15 cellular contexts compared by ENCODE assay signal in genomic region chr16:79795556-79795955, GRCh38.
DNase-seq lines count a peak whose midpoint lies in the region; FAIRE-seq and TF ChIP-seq lines count a peak whose summit lies in the region.
"Had no signal": no experiment of that assay in that cellular context is flagged by ENCODE, and none has a peak within 500 bp of the region (broad histone marks: within the 10 kb centered on the region; RNA-seq: fewer than 3 reads in every experiment).

No MANE protein-coding gene starts in this region.

- H3K4me2 ChIP-seq in astrocyte (ENCODE audit: low read length) (no peak overlapping the region), mesendoderm (ENCODE audit: low read length) (no peak overlapping the region)
- H3K4me2 ChIP-seq: BLaER1 treated with 17β-estradiol and CSF1 and Interleukin-3, amounts not matched to agents 10 nM and 100 nM had no signal

- H3K27me3 Mint-ChIP-seq in astrocyte (ENCODE audit: low read depth, unreplicated experiment): no peaks in the 10 kb centered on the region

- H3K9me3 ChIP-seq in astrocyte (ENCODE audit: insufficient read depth, low read depth, low read length): no peaks in the 10 kb centered on the region
- H3K9me3 ChIP-seq: BLaER1 treated with 17β-estradiol and CSF1 and Interleukin-3, amounts not matched to agents 10 nM and 100 nM had no signal

- H3K56ac ChIP-seq in mesendoderm (ENCODE audit: low read length): no peak overlapping the region

- no peak overlapping the region for H2BK5ac ChIP-seq in mesendoderm (ENCODE audit: low read length)

- H2BK120ac ChIP-seq in mesendoderm (ENCODE audit: low read depth, low read length): no peak overlapping the region

- no peak overlapping the region for H4K5ac ChIP-seq in mesendoderm (ENCODE audit: low read length)

- DNase-seq in HT1080 (ENCODE audit: low read depth) (peak; percentile 12), astrocyte (ENCODE audit: low read depth) (no peak), glomerular visceral epithelial cell (ENCODE audit: extremely low spot score) (peak; percentile 24), mesendoderm (peak; percentile 68), T-helper 2 cell (no peak), dorsolateral prefrontal cortex (no peak), GM19239 (ENCODE audit: insufficient read length, low spot score) (no peak)
- DNase-seq: Calu3; CD8-positive, alpha-beta T cell; DMS79 treated with DMSO at 0.1 percent for 48 hours; GF-D8; H9 had no signal

- no peaks in the 10 kb centered on the region for H4K20me1 ChIP-seq in astrocyte (ENCODE audit: insufficient read depth, low read length)
- H4K20me1 ChIP-seq: BLaER1 treated with 17β-estradiol and CSF1 and Interleukin-3, amounts not matched to agents 10 nM and 100 nM had no signal

- H3K36me3 ChIP-seq in astrocyte (ENCODE audit: insufficient read depth, low read length): no peaks in the 10 kb centered on the region
- no peaks in the 10 kb centered on the region for H3K36me3 ChIP-seq in mesendoderm (ENCODE audit: control insufficient read depth, insufficient read depth, low read length)
- H3K36me3 ChIP-seq: BLaER1 treated with 17β-estradiol and CSF1 and Interleukin-3, amounts not matched to agents 10 nM and 100 nM had no signal

- H3K79me2 ChIP-seq in astrocyte (ENCODE audit: insufficient read depth, low read length) (no peaks in the 10 kb centered on the region), mesendoderm (ENCODE audit: control insufficient read depth, insufficient read depth, low read length) (no peaks in the 10 kb centered on the region)

- no CpG with 5 or more reads among the region's 4 CpGs for WGBS in mesendoderm (ENCODE audit: extremely low coverage, insufficient coverage, low lambda C conversion rate)

- no peak overlapping the region for H3K4me3 Mint-ChIP-seq in astrocyte (ENCODE audit: unreplicated experiment)
- H3K4me3 Mint-ChIP-seq: B cell; CD8-positive, alpha-beta T cell; H9 had no signal

- FAIRE-seq in astrocyte (lab: Jason Lieb, UNC) (no peak), GM19239 (lab: Jason Lieb, UNC) (no peak)
- FAIRE-seq: H1 had no signal

- peaks cover 2% of the 10 kb centered on the region for H3K9me3 Mint-ChIP-seq in astrocyte (ENCODE audit: unreplicated experiment)
- H3K9me3 Mint-ChIP-seq: CD8-positive, alpha-beta T cell; H9 had no signal

- no peak overlapping the region for H2BK15ac ChIP-seq in mesendoderm (replicated peaks; ENCODE audit: low read depth)

- H3K9ac ChIP-seq in astrocyte (ENCODE audit: low read length): no peak overlapping the region
- H3K9ac ChIP-seq in mesendoderm (ENCODE audit: low read length): no peak overlapping the region
- H3K9ac ChIP-seq: BLaER1 treated with 17β-estradiol and CSF1 and Interleukin-3, amounts not matched to agents 10 nM and 100 nM had no signal

- no peak overlapping the region for H3K18ac ChIP-seq in mesendoderm (ENCODE audit: low read length)

- H3K79me1 ChIP-seq in mesendoderm (ENCODE audit: low read length): no peaks in the 10 kb centered on the region

- H3K23ac ChIP-seq in mesendoderm (ENCODE audit: low read length): no peak overlapping the region

- H3K4me1 Mint-ChIP-seq in astrocyte (ENCODE audit: low read depth, unreplicated experiment): peaks cover 4% of the 10 kb centered on the region
- H3K4me1 Mint-ChIP-seq: B cell had no signal

- TF ChIP-seq CTCF in astrocyte (IDR thresholded peaks at IDR 0.05; ENCODE audit: insufficient read depth, low read depth, low read length) (no peak), dorsolateral prefrontal cortex (IDR thresholded peaks at IDR 0.05 in 54 of 56, conservative IDR thresholded peaks at IDR 0.05 in 2 of 56; ENCODE audit: low read depth in 1 of 56, partially characterized antibody in 56 of 56) (no peak)

- H3K4me3 ChIP-seq in astrocyte (ENCODE audit: insufficient read depth, low read depth, low read length): no peak overlapping the region
- H3K4me3 ChIP-seq in mesendoderm (ENCODE audit: low read length): no peak overlapping the region
- H3K4me3 ChIP-seq in dorsolateral prefrontal cortex: no peak overlapping the region
- H3K4me3 ChIP-seq: BLaER1 treated with 17β-estradiol and CSF1 and Interleukin-3, amounts not matched to agents 10 nM and 100 nM had no signal

- H3K36me3 Mint-ChIP-seq in astrocyte (ENCODE audit: low read depth, unreplicated experiment): no peaks in the 10 kb centered on the region
- H3K36me3 Mint-ChIP-seq: CD8-positive, alpha-beta T cell had no signal

- peak overlapping the region; percentile 10 for H3K27ac Mint-ChIP-seq in astrocyte (ENCODE audit: unreplicated experiment)
- H3K27ac Mint-ChIP-seq: B cell; CD8-positive, alpha-beta T cell had no signal

- peaks cover 3% of the 10 kb centered on the region for H3K27me3 ChIP-seq in astrocyte (ENCODE audit: insufficient read depth, low read length)
- no peaks in the 10 kb centered on the region for H3K27me3 ChIP-seq in mesendoderm (ENCODE audit: insufficient read depth, low read length, poor library complexity)
- H3K27me3 ChIP-seq in dorsolateral prefrontal cortex: peaks cover 0 to 14% (median 0%) of the 10 kb centered on the region in 45 donors
- H3K27me3 ChIP-seq: BLaER1 treated with 17β-estradiol and CSF1 and Interleukin-3, amounts not matched to agents 10 nM and 100 nM had no signal

- H3K4me1 ChIP-seq in astrocyte (ENCODE audit: insufficient read depth, low read length) (peaks cover 2% of the 10 kb centered on the region), mesendoderm (ENCODE audit: control insufficient read depth, low read depth, low read length) (no peaks in the 10 kb centered on the region)

- H3K27ac ChIP-seq in astrocyte (ENCODE audit: low read depth, low read length) (no peak overlapping the region), mesendoderm (ENCODE audit: low read depth, low read length) (no peak overlapping the region), dorsolateral prefrontal cortex (no peak overlapping the region)
- H3K27ac ChIP-seq: BLaER1 treated with 17β-estradiol and CSF1 and Interleukin-3, amounts not matched to agents 10 nM and 100 nM had no signal

- H4K8ac ChIP-seq in mesendoderm (ENCODE audit: low read depth, low read length): no peak overlapping the region

- H2AFZ ChIP-seq in astrocyte (ENCODE audit: low read depth, low read length): no peak overlapping the region

- H2AK5ac ChIP-seq in mesendoderm (ENCODE audit: low read length): no peak overlapping the region

- intact Hi-C loops in dorsolateral prefrontal cortex (cut with DNase I): no loop called here

- no peak overlapping the region for H3K4ac ChIP-seq in mesendoderm (ENCODE audit: low read depth, low read length)

Comparison
In these comparisons a context has a peak if more than half of its experiments do, and no peak if none do; other contexts are left out.
1. DNase-seq: peak in HT1080 (single experiment), glomerular visceral epithelial cell (single experiment) and mesendoderm (single experiment); none in astrocyte (single experiment), T-helper 2 cell (0 of 5), dorsolateral prefrontal cortex (0 of 10) and GM19239 (single experiment).